In the genomic region with DNA sequence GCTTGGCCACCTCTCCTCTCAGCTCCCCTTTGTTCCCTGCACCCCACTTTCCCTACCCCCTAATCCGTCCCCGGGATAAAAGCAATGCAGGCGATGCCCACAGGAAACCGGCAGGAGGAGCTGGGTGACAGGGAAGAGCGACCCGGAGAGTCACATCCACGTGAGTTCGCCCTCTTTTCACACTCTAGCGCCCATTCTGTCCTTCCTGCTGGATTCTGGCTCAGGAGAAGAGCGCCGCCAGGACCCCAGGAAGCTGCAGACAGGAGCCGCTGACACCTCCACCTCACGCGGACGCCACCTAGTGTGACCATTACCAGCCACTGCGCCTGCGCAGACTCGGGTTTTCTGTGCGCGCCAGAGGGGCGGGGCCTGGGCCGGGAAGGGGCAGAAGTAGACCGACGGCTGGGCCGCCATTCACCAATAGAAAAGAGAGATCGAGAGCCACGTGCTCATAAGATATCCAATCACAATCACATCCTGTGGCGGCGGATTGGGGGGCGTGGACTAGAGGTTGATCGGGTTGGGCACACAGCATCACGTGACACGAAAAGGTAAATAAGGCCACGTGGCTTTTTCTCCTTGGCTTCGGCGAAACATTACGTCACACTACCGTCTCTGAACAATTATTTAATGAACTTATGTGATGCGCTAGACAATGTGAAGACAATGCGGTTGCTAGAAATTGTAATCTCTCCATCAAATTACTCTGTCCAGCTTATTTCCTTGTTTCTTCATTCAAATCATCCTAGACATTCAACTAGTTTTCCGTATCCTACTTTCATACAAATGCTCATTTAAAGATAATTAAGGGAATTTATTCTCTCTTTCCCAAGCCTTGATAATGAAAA, we compare ENCODE assay signal across 8 cellular contexts. TPM values are rescaled to one million over a fixed set of nuclear protein-coding genes. Genes with fewer than 3 reads are reported as not detected.
DNase-seq lines count a peak whose midpoint lies in the region; TF ChIP-seq lines count a peak whose summit lies in the region.

No MANE protein-coding gene starts in this region.

- in situ Hi-C loops in SK-MEL-5 (cut with HindIII; ENCODE audit: low pct_unique_long_range_greater_than_20kb, low sequenced_read_pairs): no loop called here

- H3K27me3 ChIP-seq in GM06990 (replicated peaks; ENCODE audit: control insufficient read depth, insufficient read depth, low read length): no peaks in the 10 kb centered on the region

- H3K4me3 ChIP-seq in GM06990 (replicated peaks; ENCODE audit: low read depth, low read length): peak overlapping the region; percentile 77
- peak overlapping the region; percentile 46 for H3K4me3 ChIP-seq in HFF-Myc (replicated peaks; ENCODE audit: low read depth, low read length)

- no peaks in the 10 kb centered on the region for H3K36me3 ChIP-seq in GM06990 (ENCODE audit: control insufficient read depth, insufficient read depth, low read length)

- DNase-seq in GM06990 (ENCODE audit: extremely low read depth, insufficient read length) (peak; percentile 97), HFF-Myc (ENCODE audit: extremely low read depth, low read depth) (peak; percentile 98), MV-4-11 (lab: John Stamatoyannopoulos, UW) (peak; percentile 100), SK-MEL-5 (ENCODE audit: low read depth, low spot score) (peak; percentile 100), globus pallidus (ENCODE audit: low spot score) (peak; percentile 99), nucleus accumbens (lab: John Stamatoyannopoulos, UW) (peak; percentile 81 to 100 (median 99))
- DNase-seq in activated naive CD4-positive, alpha-beta T cell treated with anti-CD3 and anti-CD28 coated beads, Interleukin-2, amount 50 U/mL, for 16 hours: peak; percentile 100

- H3K27ac ChIP-seq in temporal lobe (ENCODE audit: low read depth, low read length): peak overlapping the region; percentile 69

- TF ChIP-seq CTCF in GM06990 (IDR thresholded peaks at IDR 0.05; ENCODE audit: insufficient read depth, low read length, poor library complexity, severe bottlenecking) (peak; percentile 63), HFF-Myc (IDR thresholded peaks at IDR 0.05; ENCODE audit: low read depth, low read length, missing control alignments) (peak; percentile 53)

RNA-seq across cellular contexts. Expression of a gene that starts 10.1 kb away (rescaled TPM):
- not detected in 2 replicates for total RNA-seq in SK-MEL-5 (2014; rRNA removed; shearing (Covaris generic))
- not detected in 2 replicates for polyA plus RNA-seq in SK-MEL-5 (2015; cell fraction: cytosol; rRNA removed)
- not detected in 2 replicates for polyA plus RNA-seq in SK-MEL-5 (2015; cell fraction: nucleus; rRNA removed)
- total RNA-seq in temporal lobe: 1.2 TPM

RNA-seq across cellular contexts. Expression of a gene that starts 15.4 kb away (rescaled TPM):
- 1.9 and 2.8 TPM in 2 replicates for total RNA-seq in SK-MEL-5 (2014; rRNA removed; shearing (Covaris generic))
- 0.99 and 2.2 TPM in 2 replicates for polyA plus RNA-seq in SK-MEL-5 (2015; cell fraction: cytosol; rRNA removed)
- 1.0 and 3.9 TPM in 2 replicates for polyA plus RNA-seq in SK-MEL-5 (2015; cell fraction: nucleus; rRNA removed)
- 3.9 TPM for total RNA-seq in temporal lobe

RNA-seq across cellular contexts. Expression of a gene that starts 24.4 kb away (rescaled TPM):
- total RNA-seq in SK-MEL-5 (2014; rRNA removed; shearing (Covaris generic)): not detected in 2 replicates
- not detected in 2 replicates for polyA plus RNA-seq in SK-MEL-5 (2015; cell fraction: cytosol; rRNA removed)
- not detected in 2 replicates for polyA plus RNA-seq in SK-MEL-5 (2015; cell fraction: nucleus; rRNA removed)
- total RNA-seq in temporal lobe: under 0.01 TPM

RNA-seq across cellular contexts. Expression of a gene that starts 25.8 kb away (rescaled TPM):
- total RNA-seq in SK-MEL-5 (2014; rRNA removed; shearing (Covaris generic)): under 0.01 TPM in 2 replicates
- polyA plus RNA-seq in SK-MEL-5 (2015; cell fraction: cytosol; rRNA removed): not detected in 2 replicates
- polyA plus RNA-seq in SK-MEL-5 (2015; cell fraction: nucleus; rRNA removed): not detected in 2 replicates
- total RNA-seq in temporal lobe: under 0.01 TPM

RNA-seq across cellular contexts. Expression of a gene that starts 51.5 kb away (rescaled TPM):
- total RNA-seq in SK-MEL-5 (2014; rRNA removed; shearing (Covaris generic)): 0.85 and 1.3 TPM in 2 replicates
- 4.7 and 6.2 TPM in 2 replicates for polyA plus RNA-seq in SK-MEL-5 (2015; cell fraction: cytosol; rRNA removed)
- polyA plus RNA-seq in SK-MEL-5 (2015; cell fraction: nucleus; rRNA removed): 4.5 and 7.6 TPM in 2 replicates
- 8.9 TPM for total RNA-seq in temporal lobe

Comparison
In these comparisons a context has a peak if more than half of its experiments do, and no peak if none do; other contexts are left out.
1. Peak in every context shown above with its lines: DNase-seq, H3K4me3 ChIP-seq and H3K27ac ChIP-seq.